Comparison of ENCODE assay signal across 22 cellular contexts in the genomic region with DNA sequence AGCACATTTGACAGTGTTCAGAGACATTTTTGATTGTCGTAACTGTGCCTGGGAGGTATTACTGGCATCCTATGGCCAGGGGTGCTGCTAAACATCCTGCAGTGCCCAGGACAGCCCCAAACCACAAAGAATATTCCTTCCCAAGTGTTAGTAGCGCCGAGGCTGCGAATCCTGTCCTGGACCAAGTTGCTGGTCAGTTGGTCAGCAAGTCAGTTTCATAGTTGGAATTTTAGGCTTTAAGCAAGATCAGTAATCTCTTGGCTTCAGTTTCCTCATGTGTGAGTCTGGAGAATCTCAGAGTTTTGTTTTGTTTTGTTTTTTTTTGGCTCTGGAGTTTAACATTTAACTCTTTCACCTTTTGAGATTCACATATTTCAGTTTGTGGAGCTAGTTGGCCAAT.
"Had no signal": no experiment of that assay in that cellular context is flagged by ENCODE, and none has a peak within 500 bp of the region (broad histone marks: within the 10 kb centered on the region; RNA-seq: fewer than 3 reads in every experiment).

No MANE protein-coding gene starts in this region.

- DNase-seq: KBM-7, MV-4-11, NCI-H1048, NCI-H1105, NCI-H1417, NCI-H1436 treated with DMSO at 0.1 percent for 48 hours, NCI-H1694, NCI-H187 treated with DMSO at 0.1 percent for 48 hours, NCI-H2029 treated with DMSO at 0.1 percent for 48 hours, NCI-H2171 treated with DMSO at 0.1 percent for 48 hours, NCI-H226, NCI-H446, NCI-H510A, NCI-H524 treated with DMSO at 0.1 percent for 48 hours, NCI-H69, NCI-H774, RPMI8226, SHP77, SK-N-SH had no signal

- H3K4me2 ChIP-seq: SK-N-SH had no signal

- H3K9ac ChIP-seq: SK-N-SH had no signal

- H3K27ac ChIP-seq: HL-60 had no signal

- H3K9me3 ChIP-seq: SK-N-SH had no signal

- FAIRE-seq: HTR-8/SVneo, RCC 7860 had no signal
